In the genomic region with DNA sequence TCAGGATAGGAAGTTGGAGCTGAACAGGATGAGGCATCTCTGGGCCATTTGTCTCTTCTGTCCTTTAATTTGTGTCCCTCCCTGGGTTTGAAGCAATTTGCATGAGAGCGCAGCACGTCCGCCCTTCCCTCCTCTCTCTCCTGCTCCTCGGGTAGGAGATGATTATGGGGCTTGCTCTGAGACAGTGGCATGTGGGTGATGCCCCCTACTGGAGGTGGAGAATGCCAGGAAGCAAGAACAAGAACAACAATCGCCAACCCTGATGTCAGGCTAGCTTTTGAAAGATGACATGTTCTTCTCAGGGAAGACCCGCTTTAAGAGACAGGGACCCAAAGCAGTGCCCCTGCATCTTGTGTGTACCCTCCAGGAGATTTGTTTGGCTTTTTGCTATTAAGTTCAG, we compare ENCODE assay signal across 8 cellular contexts.
DNase-seq lines count a peak whose midpoint lies in the region; ATAC-seq and TF ChIP-seq lines count a peak whose summit lies in the region.

No MANE protein-coding gene starts in this region.

- TF ChIP-seq CTCF in endothelial cell (IDR thresholded peaks at IDR 0.05; ENCODE audit: unreplicated experiment) (peak; percentile 50), colonic mucosa (IDR thresholded peaks at IDR 0.05) (no peak), Caco-2 (IDR thresholded peaks at IDR 0.05; ENCODE audit: insufficient read depth in 1 of 2, low read depth in 1 of 2, low read length in 1 of 2, severe bottlenecking in 1 of 2, unreplicated experiment in 1 of 2) (peak in 1 of 2 experiments; percentile 19)

- peak; percentile 12 for DNase-seq in stimulated activated CD4-positive, alpha-beta T cell treated with anti-CD3 and anti-CD28 coated beads, Interleukin-1b, Interleukin-23, amount 100 ng/mL, for 48 hours
- no peak for DNase-seq in stimulated activated CD4-positive, alpha-beta T cell treated with anti-CD3 and anti-CD28 coated beads, Interleukin-4, amount 100 ng/mL, for 24 hours
- peak; percentile 53 for DNase-seq in NCI-H82 (lab: John Stamatoyannopoulos, UW)
- no peak for DNase-seq in endothelial cell (ENCODE audit: low spot score)
- DNase-seq in colonic mucosa: no peak
- no peak for DNase-seq in Caco-2
- DNase-seq in stimulated activated CD4-positive, alpha-beta T cell treated with anti-CD3 and anti-CD28 coated beads, Interleukin-4, amount 100 ng/mL, for 1 hour: no peak

- H3K4me1 Mint-ChIP-seq in endothelial cell (ENCODE audit: unreplicated experiment): peaks cover 5% of the 10 kb centered on the region
- no peaks in the 10 kb centered on the region for H3K4me1 Mint-ChIP-seq in Caco-2 (ENCODE audit: low read depth, unreplicated experiment)

- H3K36me3 Mint-ChIP-seq in endothelial cell (ENCODE audit: low read depth, unreplicated experiment) (no peaks in the 10 kb centered on the region), Caco-2 (ENCODE audit: insufficient read depth, unreplicated experiment) (peaks cover 1% of the 10 kb centered on the region)

- no TSS peak for BruUV-seq in Caco-2 (replicated peaks; lab: Mats Ljungman, UMichigan)

- peaks cover 1% of the 10 kb centered on the region for H3K27me3 Mint-ChIP-seq in endothelial cell (ENCODE audit: unreplicated experiment)
- peaks cover 18% of the 10 kb centered on the region for H3K27me3 Mint-ChIP-seq in Caco-2 (ENCODE audit: insufficient read depth, unreplicated experiment)

- POLR2A ChIA-PET in Caco-2 (lab: Charles Lee): no interaction called here

- no peak overlapping the region for H3K4me3 Mint-ChIP-seq in endothelial cell (ENCODE audit: unreplicated experiment)
- H3K4me3 Mint-ChIP-seq in Caco-2 (ENCODE audit: unreplicated experiment): no peak overlapping the region

- no peaks in the 10 kb centered on the region for H3K9me3 ChIP-seq in colonic mucosa
- 0 out of 2 replicates have a peak, but pooled peaks cover 4% of the 10 kb centered on the region for H3K9me3 ChIP-seq in Caco-2

- CTCF ChIA-PET in Caco-2 (lab: Charles Lee): no interaction called here

- no peaks in the 10 kb centered on the region for H3K36me3 ChIP-seq in colonic mucosa
- H3K36me3 ChIP-seq in Caco-2 (ENCODE audit: control insufficient read depth, insufficient read depth, low read length): no peaks in the 10 kb centered on the region

- H3K27ac Mint-ChIP-seq in endothelial cell (ENCODE audit: unreplicated experiment): no peak overlapping the region
- no peak overlapping the region for H3K27ac Mint-ChIP-seq in Caco-2 (ENCODE audit: unreplicated experiment)

- H3K9me3 Mint-ChIP-seq in endothelial cell (ENCODE audit: unreplicated experiment): no peaks in the 10 kb centered on the region
- H3K9me3 Mint-ChIP-seq in Caco-2 (ENCODE audit: unreplicated experiment): no peaks in the 10 kb centered on the region

- H3K4me1 ChIP-seq in colonic mucosa: no peaks in the 10 kb centered on the region
- H3K4me1 ChIP-seq in Caco-2: no peaks in the 10 kb centered on the region

- H3K27me3 ChIP-seq in colonic mucosa (no peaks in the 10 kb centered on the region), Caco-2 (replicated peaks; ENCODE audit: control insufficient read depth, insufficient read depth, low read length) (no peaks in the 10 kb centered on the region; the same call in 1 of the 2 replicates)

- no peak for ATAC-seq in GM21576 (IDR thresholded peaks at IDR 0.05; ENCODE audit: unreplicated experiment)

- H3K4me3 ChIP-seq in colonic mucosa (no peak overlapping the region), Caco-2 (ENCODE audit: low read depth, low read length) (no peak overlapping the region)

- intact Hi-C loops in colonic mucosa (cut with DNase I): no loop called here
- intact Hi-C loops in Caco-2 (cut with micrococcal nuclease; ENCODE audit: unreplicated experiment): no loop called here

- H3K9ac ChIP-seq in colonic mucosa (ENCODE audit: low read depth in 2 of 2, low read length in 2 of 2): no peak overlapping the region

- no peak overlapping the region for H3K27ac ChIP-seq in colonic mucosa

Comparison
In these comparisons a context has a peak if more than half of its experiments do, and no peak if none do; other contexts are left out.
1. DNase-seq: peak in stimulated activated CD4-positive, alpha-beta T cell treated with anti-CD3 and anti-CD28 coated beads, Interleukin-1b, Interleukin-23, amount 100 ng/mL, for 48 hours (single experiment) and NCI-H82 (single experiment); none in stimulated activated CD4-positive, alpha-beta T cell treated with anti-CD3 and anti-CD28 coated beads, Interleukin-4, amount 100 ng/mL, for 24 hours (single experiment), endothelial cell (single experiment), colonic mucosa (single experiment), Caco-2 (0 of 2) and stimulated activated CD4-positive, alpha-beta T cell treated with anti-CD3 and anti-CD28 coated beads, Interleukin-4, amount 100 ng/mL, for 1 hour (single experiment).